1 cellular context compared by ENCODE assay signal in the genomic region with DNA sequence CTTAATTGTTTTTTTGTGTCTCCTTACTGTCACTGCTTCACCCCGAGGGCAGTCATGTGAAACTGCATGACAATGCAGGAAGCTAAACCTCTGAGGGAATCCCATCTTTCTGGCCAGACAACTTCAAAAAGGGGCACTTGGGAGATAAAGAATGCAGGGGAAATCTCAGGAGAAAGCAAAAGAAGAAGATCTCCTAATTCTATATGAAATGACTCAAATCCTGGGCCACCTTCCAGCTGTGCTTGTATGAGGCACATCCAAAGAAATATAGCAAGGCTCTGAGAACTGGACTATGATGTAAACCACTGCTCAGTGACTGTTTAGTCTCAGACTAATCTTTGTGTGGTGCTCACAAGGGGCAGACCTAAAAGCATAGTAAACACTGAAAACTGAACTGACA.
TF ChIP-seq lines count a peak whose summit lies in the region.

No MANE protein-coding gene starts in this region.

TF ChIP-seq in H1, 55 proteins besides CTCF, POLR2A, EP300 and RAD21:
- 0 out of 2 replicates have a peak, but pooled peaks have one; percentile 57 for TF ChIP-seq SP1 (IDR thresholded peaks at IDR 0.05; ENCODE audit: low read depth, low read length)
- no peak for TF ChIP-seq BRCA1 (IDR thresholded peaks at IDR 0.05; ENCODE audit: low read depth, low read length)
- TF ChIP-seq POU5F1 (IDR thresholded peaks at IDR 0.05; ENCODE audit: low read depth, low read length): peak; percentile 78; the same call in 1 of the 2 replicates
- TF ChIP-seq ASH2L (IDR thresholded peaks at IDR 0.05; ENCODE audit: low read length): peak; percentile 39
